In the genomic region with DNA sequence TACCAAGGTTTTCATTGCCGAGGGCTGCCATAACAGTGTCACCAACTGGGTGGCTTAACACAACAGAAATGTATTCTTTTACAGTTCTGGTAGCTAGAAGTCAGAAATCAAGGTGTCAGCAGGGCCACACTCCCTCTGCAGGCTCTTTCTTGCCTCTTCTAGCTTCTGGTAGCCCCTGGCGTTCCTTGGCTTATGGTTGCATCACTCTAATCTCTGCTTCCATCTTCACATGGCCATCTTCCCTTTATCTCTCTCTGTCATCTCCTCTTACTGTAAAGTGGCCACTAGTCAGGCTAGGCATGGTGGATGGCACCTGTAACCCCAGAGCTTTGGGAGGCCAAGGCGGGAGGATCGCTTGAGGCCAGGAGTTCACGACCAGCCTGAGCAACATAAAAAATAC, we compare ENCODE assay signal across 27 cellular contexts.
"Had no signal": no experiment of that assay in that cellular context is flagged by ENCODE, and none has a peak within 500 bp of the region (broad histone marks: within the 10 kb centered on the region; RNA-seq: fewer than 3 reads in every experiment).

No MANE protein-coding gene starts in this region.

- H3K9ac ChIP-seq: parathyroid adenoma had no signal

- H3K27ac ChIP-seq: esophagus squamous epithelium, neutrophil, parathyroid adenoma, right lobe of liver, suprapubic skin, transverse colon, vagina had no signal

- H2AFZ ChIP-seq: parathyroid adenoma had no signal

- DNase-seq: cortex of kidney; effector memory CD8-positive, alpha-beta T cell; erythroblast; esophagus squamous epithelium; foreskin melanocyte; hypothalamus; mucosa of descending colon; naive B cell; right lobe of liver; small intestine; stimulated activated CD4-positive, alpha-beta T cell treated with anti-CD3 and anti-CD28 coated beads, Interleukin-15, amount 100 ng/mL, for 24 hours; stimulated activated CD4-positive, alpha-beta T cell treated with anti-CD3 and anti-CD28 coated beads, Interleukin-2, amount 100 ng/mL, for 48 hours; stimulated activated naive CD4-positive, alpha-beta T cell; stimulated activated naive CD8-positive, alpha-beta T cell treated with anti-CD3 and anti-CD28 coated beads, Interleukin-15, amount 100 ng/mL, for 72 hours; transverse colon had no signal

- H3K36me3 Mint-ChIP-seq: memory B cell; mesothelial cell of epicardium; naive B cell; natural killer cell treated with Interleukin-12 subunit alpha and Interleukin-12 subunit beta and Interleukin-15 and Interleukin-18, amount 100 ng/mL, for 72 hours had no signal

- H3K79me2 ChIP-seq: parathyroid adenoma had no signal

- H3K4me3 Mint-ChIP-seq: effector memory CD8-positive, alpha-beta T cell; memory B cell; mesothelial cell of epicardium; naive B cell; natural killer cell treated with Interleukin-12 subunit alpha and Interleukin-12 subunit beta and Interleukin-15 and Interleukin-18, amount 100 ng/mL, for 72 hours; neural crest cell; stimulated activated naive CD8-positive, alpha-beta T cell treated with anti-CD3 and anti-CD28 coated beads, Interleukin-15, amount 100 ng/mL, for 72 hours had no signal

- H3K27ac Mint-ChIP-seq: effector memory CD8-positive, alpha-beta T cell; memory B cell; mesothelial cell of epicardium; naive B cell; natural killer cell treated with Interleukin-12 subunit alpha and Interleukin-12 subunit beta and Interleukin-15 and Interleukin-18, amount 100 ng/mL, for 72 hours; progenitor cell of endocrine pancreas; stimulated activated naive CD8-positive, alpha-beta T cell treated with anti-CD3 and anti-CD28 coated beads, Interleukin-15, amount 100 ng/mL, for 72 hours had no signal

- ATAC-seq: effector memory CD8-positive, alpha-beta T cell; mucosa of descending colon; natural killer cell treated with Interleukin-12 subunit alpha and Interleukin-12 subunit beta and Interleukin-15 and Interleukin-18, amount 100 ng/mL, for 72 hours; right lobe of liver; stimulated activated naive CD8-positive, alpha-beta T cell treated with anti-CD3 and anti-CD28 coated beads, Interleukin-15, amount 100 ng/mL, for 72 hours had no signal

- H3K4me1 ChIP-seq: parathyroid adenoma, right lobe of liver had no signal

- H3K9me3 Mint-ChIP-seq: effector memory CD8-positive, alpha-beta T cell; memory B cell; mesothelial cell of epicardium; natural killer cell treated with Interleukin-12 subunit alpha and Interleukin-12 subunit beta and Interleukin-15 and Interleukin-18, amount 100 ng/mL, for 72 hours; neural crest cell; stimulated activated naive CD8-positive, alpha-beta T cell treated with anti-CD3 and anti-CD28 coated beads, Interleukin-15, amount 100 ng/mL, for 72 hours had no signal

- H3K36me3 ChIP-seq: esophagus squamous epithelium, neutrophil, right lobe of liver, suprapubic skin, transverse colon, vagina had no signal

- H3K27me3 Mint-ChIP-seq: stimulated activated naive CD8-positive, alpha-beta T cell treated with anti-CD3 and anti-CD28 coated beads, Interleukin-15, amount 100 ng/mL, for 72 hours had no signal

- H3K4me3 ChIP-seq: esophagus squamous epithelium, lung, mucosa of descending colon, right lobe of liver, suprapubic skin, transverse colon, vagina had no signal

- H3K27me3 ChIP-seq: esophagus squamous epithelium, neutrophil, right lobe of liver, suprapubic skin, transverse colon, vagina had no signal

- FAIRE-seq: endometrium, keratinocyte, small intestine had no signal

- H3K9me3 ChIP-seq: esophagus squamous epithelium, mucosa of descending colon, neutrophil, right lobe of liver, suprapubic skin, transverse colon, vagina had no signal
